In genomic region chr7:55177589-55178261, GRCh38 we compare ENCODE assay signal across 9 cellular contexts.
A peak's percentile ranks its signal among the peaks of the same experiment; 100 is the strongest.
DNase-seq lines count a peak whose midpoint lies in the region; ATAC-seq and TF ChIP-seq lines count a peak whose summit lies in the region.
"Had no signal": no experiment of that assay in that cellular context is flagged by ENCODE, and none has a peak within 500 bp of the region (broad histone marks: within the 10 kb centered on the region; RNA-seq: fewer than 3 reads in every experiment).

No MANE protein-coding gene starts in this region.

- peak overlapping the region; percentile 67 to 68 for H3K27ac ChIP-seq in ascending aorta

- ATAC-seq in GM19351 (IDR thresholded peaks at IDR 0.05; ENCODE audit: unreplicated experiment) = no peak
- no peak for ATAC-seq in HG02588 (IDR thresholded peaks at IDR 0.05; ENCODE audit: unreplicated experiment)

- no peaks in the 10 kb centered on the region for H3K27me3 ChIP-seq in ascending aorta

- H3K9me3 Mint-ChIP-seq in nephron = no peaks in the 10 kb centered on the region
- H3K9me3 Mint-ChIP-seq in type B pancreatic cell = no peaks in the 10 kb centered on the region

- H3K4me1 Mint-ChIP-seq in nephron = peaks cover 60% of the 10 kb centered on the region
- H3K4me1 Mint-ChIP-seq in type B pancreatic cell (ENCODE audit: unreplicated experiment) = peaks cover 36% of the 10 kb centered on the region

- H3K4me1 ChIP-seq in ascending aorta = peaks cover 7 to 21% of the 10 kb centered on the region in 2 donors

- TF ChIP-seq CTCF in ascending aorta (IDR thresholded peaks at IDR 0.05) = no peak
- no peak for TF ChIP-seq CTCF in fibroblast of pulmonary artery (IDR thresholded peaks at IDR 0.05; ENCODE audit: low read length, missing control alignments)
- TF ChIP-seq CTCF in nephron (IDR thresholded peaks at IDR 0.05; ENCODE audit: unreplicated experiment in 3 of 3) = no peak
- TF ChIP-seq CTCF in type B pancreatic cell (conservative IDR thresholded peaks at IDR 0.05) = no peak

- H3K36me3 ChIP-seq in ascending aorta = peaks cover 55% of the 10 kb centered on the region in 2 donors

- no peaks in the 10 kb centered on the region for H3K9me3 ChIP-seq in ascending aorta

- H3K27ac Mint-ChIP-seq in nephron (peak overlapping the region; percentile 84 to 95 (median 90)), type B pancreatic cell (peak overlapping the region; percentile 62)

- intact Hi-C loops in ascending aorta (cut with DNase I) = no loop called here

- H3K27me3 Mint-ChIP-seq in nephron (ENCODE audit: low read depth) = peaks cover 9% of the 10 kb centered on the region
- no peaks in the 10 kb centered on the region for H3K27me3 Mint-ChIP-seq in type B pancreatic cell

- H3K36me3 Mint-ChIP-seq in nephron (ENCODE audit: low read depth) (peaks cover 19% of the 10 kb centered on the region), type B pancreatic cell (peaks cover 28% of the 10 kb centered on the region)

- peak overlapping the region in 1 of 2 donors; percentile 41 for H3K4me3 ChIP-seq in ascending aorta
- H3K4me3 ChIP-seq in fibroblast of pulmonary artery (replicated peaks; ENCODE audit: low read depth, low read length) = no peak overlapping the region

- H3K4me3 Mint-ChIP-seq in nephron (peak overlapping the region in 2 of 3 experiments; percentile 31 to 43), type B pancreatic cell (no peak overlapping the region)

- peak in 1 of 2 donors; percentile 60 for DNase-seq in ascending aorta (ENCODE audit: low spot score in 2 of 2)
- peak; percentile 30 for DNase-seq in fibroblast of pulmonary artery (ENCODE audit: low read depth)
- no peak for DNase-seq in type B pancreatic cell (ENCODE audit: extremely low spot score, unreplicated experiment)
- no peak for DNase-seq in stimulated activated CD4-positive, alpha-beta T cell treated with anti-CD3 and anti-CD28 coated beads, Interleukin-4, amount 100 ng/mL, for 4 hours
- DNase-seq: central memory CD4-positive, alpha-beta T cell; NCI-H146 had no signal
